23 cellular contexts compared by ENCODE assay signal in the genomic region with DNA sequence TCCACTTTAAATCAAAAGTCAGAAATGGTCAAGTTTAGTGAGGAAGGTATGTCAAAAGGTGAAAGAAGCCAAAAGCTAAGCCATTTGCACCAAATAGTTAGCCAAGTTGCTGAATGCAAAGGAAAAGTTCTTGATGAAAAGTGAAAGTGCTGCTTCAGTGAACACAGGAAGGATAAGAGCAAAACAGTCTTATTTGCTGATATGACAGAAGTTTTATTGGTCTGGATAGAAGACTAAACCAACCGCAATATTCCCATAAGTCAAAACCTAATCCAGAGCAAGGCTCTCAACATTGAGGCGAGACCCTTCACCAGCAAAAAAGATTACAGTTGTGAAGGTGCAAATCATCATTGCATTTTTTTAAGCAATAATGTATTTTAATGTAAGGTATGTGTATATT.
DNase-seq lines count a peak whose midpoint lies in the region; ATAC-seq, FAIRE-seq and TF ChIP-seq lines count a peak whose summit lies in the region.
"Had no signal": no experiment of that assay in that cellular context is flagged by ENCODE, and none has a peak within 500 bp of the region (broad histone marks: within the 10 kb centered on the region; RNA-seq: fewer than 3 reads in every experiment).

No MANE protein-coding gene starts in this region.

- H3K9me2 ChIP-seq in Loucy (replicated peaks; ENCODE audit: low read depth, low read length) = no peaks in the 10 kb centered on the region

- H3K36me3 ChIP-seq in HepG2 (replicated peaks in 1 of 2; ENCODE audit: control insufficient read depth in 1 of 2, insufficient read depth in 2 of 2, low read length in 2 of 2) = no peaks in the 10 kb centered on the region
- no peaks in the 10 kb centered on the region for H3K36me3 ChIP-seq in right lobe of liver
- no peaks in the 10 kb centered on the region for H3K36me3 ChIP-seq in Loucy (ENCODE audit: insufficient read depth, low read length)
- H3K36me3 ChIP-seq: BE2C; BLaER1 treated with 17β-estradiol and CSF1 and Interleukin-3, amounts not matched to agents 10 nM and 100 nM had no signal

- H3K27ac ChIP-seq in HepG2 (ENCODE audit: extremely low read length, insufficient read depth, low read length) = no peak overlapping the region
- H3K27ac ChIP-seq in right lobe of liver = no peak overlapping the region
- H3K27ac ChIP-seq: 22Rv1; BLaER1 treated with 17β-estradiol and CSF1 and Interleukin-3, amounts not matched to agents 10 nM and 100 nM; C4-2B had no signal

- H2AFZ ChIP-seq in HepG2 (ENCODE audit: low read length) = no peak overlapping the region
- H2AFZ ChIP-seq in Loucy (ENCODE audit: low read length) = peak overlapping the region; percentile 56; the same call in 1 of the 2 replicates

- DNase-seq in HepG2 (ENCODE audit: low spot score) = no peak
- no peak for DNase-seq in right lobe of liver
- DNase-seq in ELR (ENCODE audit: low read depth) = peak; percentile 23
- no peak for DNase-seq in NOMO-1 treated with DMSO at 0.1 percent for 48 hours (lab: John Stamatoyannopoulos, UW; ENCODE audit: unreplicated experiment)
- DNase-seq: ACHN; BE2C; Caco-2; Calu3; CD4-positive, alpha-beta T cell; CD8-positive, alpha-beta T cell; DMS79 treated with DMSO at 0.1 percent for 48 hours; GDM1 had no signal

- intact Hi-C loops in HepG2 (cut with micrococcal nuclease; ENCODE audit: unreplicated experiment) = no loop called here
- intact Hi-C loops in right lobe of liver (cut with DNase I) = no loop called here

- in situ Hi-C loops in HepG2 (cut with HindIII; ENCODE audit: extremely low pct_ligation_motif_present, low pct_unique_long_range_greater_than_20kb) = no loop called here

- no peaks in the 10 kb centered on the region for H3F3A ChIP-seq in Loucy (ENCODE audit: low read depth)

- TF ChIP-seq POLR2A in HepG2 (IDR thresholded peaks at IDR 0.05; ENCODE audit: insufficient read depth in 1 of 2, low read depth in 2 of 2, low read length in 2 of 2) (no peak), right lobe of liver (IDR thresholded peaks at IDR 0.05) (no peak)

- WGBS in HepG2 (ENCODE audit: low lambda C conversion rate) = 46% methylated on average over 2 of the region's 2 CpGs
- WGBS in right lobe of liver (ENCODE audit: insufficient coverage, low coverage, low lambda C conversion rate, missing lambda C conversion rate) = 45% methylated on average over 2 of the region's 2 CpGs

- TF ChIP-seq CTCF in HepG2 (CRISPR knock-in tag; IDR thresholded peaks at IDR 0.05) = no peak
- no peak for TF ChIP-seq CTCF in right lobe of liver (IDR thresholded peaks at IDR 0.05)
- no peak for TF ChIP-seq CTCF in Loucy (conservative IDR thresholded peaks at IDR 0.05; ENCODE audit: low read length)

- no peak overlapping the region for H3K4me3 ChIP-seq in HepG2 (replicated peaks in 1 of 3; ENCODE audit: insufficient read depth in 1 of 3, low read depth in 2 of 3, low read length in 3 of 3)
- H3K4me3 ChIP-seq in right lobe of liver = no peak overlapping the region
- H3K4me3 ChIP-seq in Loucy (ENCODE audit: low read length, poor library complexity, severe bottlenecking) = no peak overlapping the region
- H3K4me3 ChIP-seq: BLaER1 treated with 17β-estradiol and CSF1 and Interleukin-3, amounts not matched to agents 10 nM and 100 nM; GM12878 had no signal

- no peak for ATAC-seq in HepG2
- ATAC-seq in right lobe of liver = no peak
- no peak for ATAC-seq in HG03520 (IDR thresholded peaks at IDR 0.05; ENCODE audit: unreplicated experiment)
- no peak for ATAC-seq in HG02571 (IDR thresholded peaks at IDR 0.05; ENCODE audit: unreplicated experiment)
- ATAC-seq: CD8-positive, alpha-beta T cell; GM12878 had no signal

- TF ChIP-seq RAD21 in HepG2 (CRISPR knock-in tag; IDR thresholded peaks at IDR 0.05) = no peak

- H3K79me2 ChIP-seq in HepG2 (ENCODE audit: insufficient read depth, low read length) = no peaks in the 10 kb centered on the region
- H3K79me2 ChIP-seq in Loucy (ENCODE audit: insufficient read depth, low read length) = no peaks in the 10 kb centered on the region

- H3K4me2 ChIP-seq in HepG2 (ENCODE audit: low read depth, low read length) = no peak overlapping the region
- H3K4me2 ChIP-seq in Loucy (ENCODE audit: low read depth, low read length, poor library complexity, severe bottlenecking) = peak overlapping the region; percentile 44

- CTCF ChIA-PET in HepG2 (lab: Yijun Ruan, JAX; ENCODE audit: low intra/inter-chr PET ratio, low total read pairs) = no interaction called here

- H3K9ac ChIP-seq in HepG2 (ENCODE audit: insufficient read depth, low read depth, low read length) = no peak overlapping the region
- no peak overlapping the region for H3K9ac ChIP-seq in Loucy (ENCODE audit: low read depth, low read length, poor library complexity, severe bottlenecking)
- H3K9ac ChIP-seq: BLaER1 treated with 17β-estradiol and CSF1 and Interleukin-3, amounts not matched to agents 10 nM and 100 nM had no signal

- POLR2A ChIA-PET in HepG2 (lab: Yijun Ruan, JAX) = no interaction called here

- TF ChIP-seq EP300 in HepG2 (IDR thresholded peaks at IDR 0.05; ENCODE audit: low read depth in 2 of 2, low read length in 2 of 2) (no peak), HepG2 (CRISPR knock-in tag; IDR thresholded peaks at IDR 0.05; ENCODE audit: borderline replicate concordance) (no peak)

- H3K4me1 ChIP-seq in HepG2 (ENCODE audit: insufficient read depth, low read length) (no peaks in the 10 kb centered on the region), right lobe of liver (no peaks in the 10 kb centered on the region), Loucy (ENCODE audit: insufficient read depth, low read length, poor library complexity, severe bottlenecking) (peaks cover 6% of the 10 kb centered on the region)
- H3K4me1 ChIP-seq: BE2C, Caco-2 had no signal

- peaks cover 15% of the 10 kb centered on the region; the same call in 1 of the 2 replicates for H3K9me3 ChIP-seq in HepG2 (ENCODE audit: low read length)
- H3K9me3 ChIP-seq in right lobe of liver = no peaks in the 10 kb centered on the region
- no peaks in the 10 kb centered on the region for H3K9me3 ChIP-seq in Loucy (ENCODE audit: insufficient read depth, low read depth, low read length)
- H3K9me3 ChIP-seq: BE2C, Caco-2 had no signal

- FAIRE-seq in HepG2 (lab: Jason Lieb, UNC) = no peak
- FAIRE-seq: D721Med, GM12878, GM12892, GM18507, GM19239 had no signal

- BruUV-seq in HepG2 (replicated peaks; lab: Mats Ljungman, UMichigan) = no TSS peak

- no peaks in the 10 kb centered on the region for H4K20me1 ChIP-seq in HepG2 (ENCODE audit: insufficient read depth, low read length)
- no peaks in the 10 kb centered on the region for H4K20me1 ChIP-seq in Loucy (ENCODE audit: insufficient read depth, low read length, poor library complexity, severe bottlenecking)
- H4K20me1 ChIP-seq: BLaER1 treated with 17β-estradiol and CSF1 and Interleukin-3, amounts not matched to agents 10 nM and 100 nM had no signal

- no peaks in the 10 kb centered on the region for H3K27me3 ChIP-seq in HepG2 (ENCODE audit: control insufficient read depth in 1 of 2, insufficient read depth in 2 of 2, low read length in 2 of 2)
- H3K27me3 ChIP-seq in right lobe of liver = no peaks in the 10 kb centered on the region
- no peaks in the 10 kb centered on the region for H3K27me3 ChIP-seq in Loucy (ENCODE audit: insufficient read depth, low read length, poor library complexity, severe bottlenecking)
- H3K27me3 ChIP-seq: BE2C; BLaER1 treated with 17β-estradiol and CSF1 and Interleukin-3, amounts not matched to agents 10 nM and 100 nM had no signal

TF ChIP-seq in HepG2, 621 proteins besides CTCF, POLR2A, EP300 and RAD21 (continues in another document):
- TF ChIP-seq ARID3A (IDR thresholded peaks at IDR 0.05; ENCODE audit: low read depth, low read length) (no peak), MAFF (IDR thresholded peaks at IDR 0.05; ENCODE audit: low read depth, low read length) (peak; percentile 69), ZNF7 (CRISPR knock-in tag; IDR thresholded peaks at IDR 0.05) (no peak), NPAS2 (CRISPR knock-in tag; IDR thresholded peaks at IDR 0.05; ENCODE audit: borderline replicate concordance) (no peak), DPF2 (CRISPR knock-in tag; IDR thresholded peaks at IDR 0.05; ENCODE audit: borderline replicate concordance, low read depth) (no peak)
- TF ChIP-seq, protein P1, sequence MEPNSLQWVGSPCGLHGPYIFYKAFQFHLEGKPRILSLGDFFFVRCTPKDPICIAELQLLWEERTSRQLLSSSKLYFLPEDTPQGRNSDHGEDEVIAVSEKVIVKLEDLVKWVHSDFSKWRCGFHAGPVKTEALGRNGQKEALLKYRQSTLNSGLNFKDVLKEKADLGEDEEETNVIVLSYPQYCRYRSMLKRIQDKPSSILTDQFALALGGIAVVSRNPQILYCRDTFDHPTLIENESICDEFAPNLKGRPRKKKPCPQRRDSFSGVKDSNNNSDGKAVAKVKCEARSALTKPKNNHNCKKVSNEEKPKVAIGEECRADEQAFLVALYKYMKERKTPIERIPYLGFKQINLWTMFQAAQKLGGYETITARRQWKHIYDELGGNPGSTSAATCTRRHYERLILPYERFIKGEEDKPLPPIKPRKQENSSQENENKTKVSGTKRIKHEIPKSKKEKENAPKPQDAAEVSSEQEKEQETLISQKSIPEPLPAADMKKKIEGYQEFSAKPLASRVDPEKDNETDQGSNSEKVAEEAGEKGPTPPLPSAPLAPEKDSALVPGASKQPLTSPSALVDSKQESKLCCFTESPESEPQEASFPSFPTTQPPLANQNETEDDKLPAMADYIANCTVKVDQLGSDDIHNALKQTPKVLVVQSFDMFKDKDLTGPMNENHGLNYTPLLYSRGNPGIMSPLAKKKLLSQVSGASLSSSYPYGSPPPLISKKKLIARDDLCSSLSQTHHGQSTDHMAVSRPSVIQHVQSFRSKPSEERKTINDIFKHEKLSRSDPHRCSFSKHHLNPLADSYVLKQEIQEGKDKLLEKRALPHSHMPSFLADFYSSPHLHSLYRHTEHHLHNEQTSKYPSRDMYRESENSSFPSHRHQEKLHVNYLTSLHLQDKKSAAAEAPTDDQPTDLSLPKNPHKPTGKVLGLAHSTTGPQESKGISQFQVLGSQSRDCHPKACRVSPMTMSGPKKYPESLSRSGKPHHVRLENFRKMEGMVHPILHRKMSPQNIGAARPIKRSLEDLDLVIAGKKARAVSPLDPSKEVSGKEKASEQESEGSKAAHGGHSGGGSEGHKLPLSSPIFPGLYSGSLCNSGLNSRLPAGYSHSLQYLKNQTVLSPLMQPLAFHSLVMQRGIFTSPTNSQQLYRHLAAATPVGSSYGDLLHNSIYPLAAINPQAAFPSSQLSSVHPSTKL (CRISPR knock-in tag; IDR thresholded peaks at IDR 0.05) = no peak
